In the genomic region with DNA sequence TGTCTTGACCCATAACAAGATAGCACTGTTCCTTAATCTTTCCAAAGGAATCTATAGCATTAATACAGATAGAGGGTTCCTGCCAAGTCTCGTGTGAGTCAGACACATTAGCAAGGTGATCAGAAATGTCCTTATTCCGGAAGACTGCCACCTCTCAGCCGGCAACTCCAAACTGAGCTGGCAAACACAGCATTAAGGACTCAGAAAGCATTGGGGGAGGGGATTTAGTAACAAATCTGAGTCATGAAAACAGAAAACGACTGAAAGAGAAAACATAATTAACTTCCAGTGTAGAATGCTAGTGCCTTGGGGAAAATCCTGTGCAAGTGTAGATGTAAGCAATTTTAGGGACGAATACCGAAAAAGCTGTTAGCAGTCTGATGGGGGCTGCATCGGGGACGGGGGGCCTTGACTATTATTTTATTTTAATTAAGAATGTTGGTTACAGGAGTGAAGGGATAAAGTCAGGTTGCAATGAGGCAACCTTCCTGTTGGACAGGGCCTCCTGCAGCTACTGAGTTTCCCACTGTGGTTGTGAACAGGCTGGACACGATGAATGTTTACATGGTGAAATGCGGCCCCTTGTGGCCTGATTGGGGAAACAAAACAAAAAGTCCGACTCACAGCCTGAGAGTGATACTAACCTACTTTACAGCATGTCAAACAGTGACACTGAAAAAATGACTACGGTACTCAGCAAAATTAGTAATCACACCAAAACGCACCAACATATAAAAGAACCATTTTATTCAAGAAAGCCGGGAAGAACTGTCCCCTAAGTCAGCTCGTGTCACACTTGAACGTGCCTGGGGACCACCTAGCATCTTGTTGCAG, we compare ENCODE assay signal across 9 cellular contexts. TPM values are rescaled to one million over a fixed set of nuclear protein-coding genes. Genes with fewer than 3 reads are reported as not detected.
DNase-seq lines count a peak whose midpoint lies in the region; ATAC-seq and TF ChIP-seq lines count a peak whose summit lies in the region.
"Had no signal": no experiment of that assay in that cellular context is flagged by ENCODE, and none has a peak within 500 bp of the region (broad histone marks: within the 10 kb centered on the region; RNA-seq: fewer than 3 reads in every experiment).

No MANE protein-coding gene starts in this region.

- no peak overlapping the region for H3K4me3 ChIP-seq in CD4-positive, alpha-beta memory T cell (ENCODE audit: low read length in 2 of 2)

- CTCF ChIA-PET in CD4-positive, alpha-beta memory T cell (lab: Charles Lee; ENCODE audit: partially characterized antibody), result interaction anchor here (1.1 to 2.3 kb wide), 3 partner anchors 391 to 472 kb away, joined by 3 to 6 read pairs (median 3); no protein-coding TSS in a partner anchor

- no peak overlapping the region for H3K27ac ChIP-seq in CD4-positive, alpha-beta memory T cell (ENCODE audit: low read depth, low read length)

- no peaks in the 10 kb centered on the region for H3K4me1 ChIP-seq in CD4-positive, alpha-beta memory T cell (ENCODE audit: insufficient read depth, low read length)

- H3K27ac Mint-ChIP-seq in CD4-positive, alpha-beta memory T cell, result peak overlapping the region in 2 of 7 donors; percentile 32 to 80
- H3K27ac Mint-ChIP-seq in activated T-cell treated with anti-CD3 and anti-CD28 coated beads, Interleukin-2, amount 50 U/mL, for 72 hours, result no peak overlapping the region
- no peak overlapping the region for H3K27ac Mint-ChIP-seq in T-helper 2 cell treated with Interferon-gamma antibody and Interleukin-4, amounts not matched to agents 5 μg/mL and 100 μg/mL, for 36 hours
- H3K27ac Mint-ChIP-seq: T-helper 1 cell treated with Interleukin-12 subunit alpha and Interleukin-12 subunit beta and Interleukin-4 antibody, amounts not matched to agents 30 μg/mL and 1 μg/mL, for 36 hours had no signal

- H3K27me3 ChIP-seq in CD4-positive, alpha-beta memory T cell (ENCODE audit: insufficient read depth, low read length), result peaks cover 4% of the 10 kb centered on the region

- no peak for TF ChIP-seq CTCF in omental fat pad (IDR thresholded peaks at IDR 0.05)

- POLR2A ChIA-PET in CD4-positive, alpha-beta memory T cell (lab: Charles Lee; ENCODE audit: partially characterized antibody), result no interaction called here

- peaks cover 8 to 14% of the 10 kb centered on the region in 2 donors for H3K27me3 Mint-ChIP-seq in CD4-positive, alpha-beta memory T cell
- H3K27me3 Mint-ChIP-seq in activated T-cell treated with anti-CD3 and anti-CD28 coated beads, Interleukin-2, amount 50 U/mL, for 72 hours (ENCODE audit: low read depth), result no peaks in the 10 kb centered on the region
- peaks cover 3% of the 10 kb centered on the region for H3K27me3 Mint-ChIP-seq in T-helper 2 cell treated with Interferon-gamma antibody and Interleukin-4, amounts not matched to agents 5 μg/mL and 100 μg/mL, for 36 hours (ENCODE audit: low read depth)

- no peaks in the 10 kb centered on the region for H3K4me1 Mint-ChIP-seq in CD4-positive, alpha-beta memory T cell
- H3K4me1 Mint-ChIP-seq in activated T-cell treated with anti-CD3 and anti-CD28 coated beads, Interleukin-2, amount 50 U/mL, for 72 hours (ENCODE audit: low read depth), result no peaks in the 10 kb centered on the region
- H3K4me1 Mint-ChIP-seq in T-helper 2 cell treated with Interferon-gamma antibody and Interleukin-4, amounts not matched to agents 5 μg/mL and 100 μg/mL, for 36 hours (ENCODE audit: low read depth), result no peaks in the 10 kb centered on the region

- H3K9me3 Mint-ChIP-seq in CD4-positive, alpha-beta memory T cell, result no peaks in the 10 kb centered on the region
- H3K9me3 Mint-ChIP-seq in activated T-cell treated with anti-CD3 and anti-CD28 coated beads, Interleukin-2, amount 50 U/mL, for 72 hours, result no peaks in the 10 kb centered on the region
- H3K9me3 Mint-ChIP-seq in T-helper 2 cell treated with Interferon-gamma antibody and Interleukin-4, amounts not matched to agents 5 μg/mL and 100 μg/mL, for 36 hours, result no peaks in the 10 kb centered on the region
- H3K9me3 Mint-ChIP-seq: T-helper 1 cell treated with Interleukin-12 subunit alpha and Interleukin-12 subunit beta and Interleukin-4 antibody, amounts not matched to agents 30 μg/mL and 1 μg/mL, for 36 hours had no signal

- no peak overlapping the region for H3K4me3 Mint-ChIP-seq in CD4-positive, alpha-beta memory T cell
- no peak overlapping the region for H3K4me3 Mint-ChIP-seq in activated T-cell treated with anti-CD3 and anti-CD28 coated beads, Interleukin-2, amount 50 U/mL, for 72 hours
- H3K4me3 Mint-ChIP-seq in T-helper 2 cell treated with Interferon-gamma antibody and Interleukin-4, amounts not matched to agents 5 μg/mL and 100 μg/mL, for 36 hours, result no peak overlapping the region
- H3K4me3 Mint-ChIP-seq: T-helper 1 cell treated with Interleukin-12 subunit alpha and Interleukin-12 subunit beta and Interleukin-4 antibody, amounts not matched to agents 30 μg/mL and 1 μg/mL, for 36 hours had no signal

- H3K36me3 ChIP-seq in CD4-positive, alpha-beta memory T cell (ENCODE audit: insufficient read depth, low read length), result no peaks in the 10 kb centered on the region

- peak in 3 of 5 donors; percentile 14 to 19 (median 16) for DNase-seq in CD4-positive, alpha-beta memory T cell
- peak; percentile 68 for DNase-seq in HPDE6-E6E7 (ENCODE audit: extremely low spot score)
- peak; percentile 92 for DNase-seq in NCI-H69 (lab: John Stamatoyannopoulos, UW)
- peak; percentile 31 to 50 for DNase-seq in activated T-cell treated with anti-CD3 and anti-CD28 coated beads, Interleukin-2, amount 50 U/mL, for 72 hours
- DNase-seq in germinal center (ENCODE audit: low spot score), result peak; percentile 60
- DNase-seq in omental fat pad (ENCODE audit: low spot score), result peak; percentile 32
- DNase-seq in T-helper 2 cell treated with Interferon-gamma antibody and Interleukin-4, amounts not matched to agents 5 μg/mL and 100 μg/mL, for 36 hours (ENCODE audit: low spot score), result no peak

- H3K9me3 ChIP-seq in CD4-positive, alpha-beta memory T cell (ENCODE audit: control insufficient read depth in 1 of 2, low read length in 2 of 2), result no peaks in the 10 kb centered on the region

- no peaks in the 10 kb centered on the region for H3K36me3 Mint-ChIP-seq in CD4-positive, alpha-beta memory T cell
- H3K36me3 Mint-ChIP-seq in activated T-cell treated with anti-CD3 and anti-CD28 coated beads, Interleukin-2, amount 50 U/mL, for 72 hours (ENCODE audit: insufficient read depth in 2 of 2), result no peaks in the 10 kb centered on the region
- H3K36me3 Mint-ChIP-seq in T-helper 2 cell treated with Interferon-gamma antibody and Interleukin-4, amounts not matched to agents 5 μg/mL and 100 μg/mL, for 36 hours (ENCODE audit: low read depth), result no peaks in the 10 kb centered on the region

- intact Hi-C loops in CD4-positive, alpha-beta memory T cell (cut with micrococcal nuclease), result loop anchor here (10.0 kb wide), 1 partner anchor 473 kb away; no protein-coding TSS in a partner anchor

- peak; percentile 63 for ATAC-seq in GM19025 (IDR thresholded peaks at IDR 0.05; ENCODE audit: low read depth, unreplicated experiment)
- peak; percentile 52 to 73 for ATAC-seq in activated T-cell treated with anti-CD3 and anti-CD28 coated beads, Interleukin-2, amount 50 U/mL, for 72 hours (replicated peaks in 1 of 2)
- ATAC-seq in omental fat pad (ENCODE audit: low FRiP score), result peak; percentile 66

RNA-seq across cellular contexts. Expression of gene MIS18A, which starts 20.7 kb away (rescaled TPM):
- 1 to 10 TPM; 6.7 to 9.5 TPM for total RNA-seq in CD4-positive, alpha-beta memory T cell
- polyA plus RNA-seq in CD4-positive, alpha-beta memory T cell, result 10 to 100 TPM in 1 of 2 donors, 1 to 10 TPM in 1; 9.6 to 10.8 TPM
- 10 to 100 TPM; 22.4 to 26.2 TPM for total RNA-seq in activated T-cell treated with anti-CD3 and anti-CD28 coated beads, Interleukin-2, amount 50 U/mL, for 72 hours
- total RNA-seq in omental fat pad, result 1 to 10 TPM; 3.5 to 5.3 (median 4.1) TPM

RNA-seq across cellular contexts. Expression of gene MRAP, which starts 40.5 kb away (rescaled TPM):
- total RNA-seq in CD4-positive, alpha-beta memory T cell, result not detected
- not detected for polyA plus RNA-seq in CD4-positive, alpha-beta memory T cell
- total RNA-seq in activated T-cell treated with anti-CD3 and anti-CD28 coated beads, Interleukin-2, amount 50 U/mL, for 72 hours, result not detected
- total RNA-seq in omental fat pad, result 100 to 1,000 TPM in 1 of 4 donors, 10 to 100 TPM in 2, 1 to 10 TPM in 1; 6.5 to 162 (median 41.3) TPM

Comparison
In these comparisons a context has a peak if more than half of its experiments do, and no peak if none do; other contexts are left out.
1. RNA of gene MRAP, which starts 40.5 kb away (total RNA-seq): 6.5 to 162 TPM in omental fat pad; not detected in CD4-positive, alpha-beta memory T cell and not detected in activated T-cell treated with anti-CD3 and anti-CD28 coated beads, Interleukin-2, amount 50 U/mL, for 72 hours; every median in the first group is over 4 times any median in the second.
2. Peak in every context shown above with its lines, with median percentiles within 50 percentile points of each other: ATAC-seq.